Comparison of ENCODE assay signal across 14 cellular contexts in genomic region chr11:85170184-85170583, GRCh38.
DNase-seq lines count a peak whose midpoint lies in the region; ATAC-seq, FAIRE-seq and TF ChIP-seq lines count a peak whose summit lies in the region.
"Had no signal": no experiment of that assay in that cellular context is flagged by ENCODE, and none has a peak within 500 bp of the region (broad histone marks: within the 10 kb centered on the region; RNA-seq: fewer than 3 reads in every experiment).

No MANE protein-coding gene starts in this region.

- peaks cover 17% of the 10 kb centered on the region for H3K27me3 ChIP-seq in foreskin keratinocyte
- H3K27me3 ChIP-seq: gastroesophageal sphincter, sigmoid colon had no signal

- ATAC-seq in foreskin keratinocyte (peak; percentile 93), HG03442 (IDR thresholded peaks at IDR 0.05; ENCODE audit: unreplicated experiment) (no peak)
- ATAC-seq: gastroesophageal sphincter, left lobe of liver had no signal

- H3K27ac ChIP-seq in RWPE1, result no peak overlapping the region
- H3K27ac ChIP-seq in foreskin keratinocyte, result no peak overlapping the region
- H3K27ac ChIP-seq: gastroesophageal sphincter, sigmoid colon had no signal

- FAIRE-seq in H54 (lab: Jason Lieb, UNC), result peak; percentile 66

- DNase-seq in H54 (ENCODE audit: insufficient read length, low spot score) (peak; percentile 4), RWPE1 (ENCODE audit: low spot score) (peak; percentile 10), foreskin keratinocyte (peak; percentile 50 to 87), smooth muscle cell of the brain vasculature (ENCODE audit: low read depth, low spot score) (peak; percentile 17), NCI-H1436 (lab: John Stamatoyannopoulos, UW) (no peak), anterior cingulate cortex (lab: John Stamatoyannopoulos, UW) (no peak)
- DNase-seq: activated naive CD8-positive, alpha-beta T cell treated with anti-CD3 and anti-CD28 coated beads, Interleukin-2, amount 10 ng/mL, durations not matched to agents 7 days and 5 days; H7; NCI-H146; SHP77 treated with DMSO at 0.1 percent for 48 hours; sigmoid colon had no signal

- POLR2A ChIA-PET in RWPE1 (lab: Yijun Ruan, JAX; ENCODE audit: low non-redundant PET), result no interaction called here

- TF ChIP-seq POLR2A in H54 (IDR thresholded peaks at IDR 0.05; ENCODE audit: low read depth, low read length), result no peak

- CTCF ChIA-PET in RWPE1 (lab: Yijun Ruan, JAX), result no interaction called here

- TF ChIP-seq CTCF in RWPE1 (conservative IDR thresholded peaks at IDR 0.05; ENCODE audit: low read depth), result no peak
- TF ChIP-seq CTCF in foreskin keratinocyte (conservative IDR thresholded peaks at IDR 0.05), result no peak

- peaks cover 19% of the 10 kb centered on the region for H3K4me1 ChIP-seq in foreskin keratinocyte
- H3K4me1 ChIP-seq: gastroesophageal sphincter, sigmoid colon had no signal

Comparison
In these comparisons a context has a peak if more than half of its experiments do, and no peak if none do; other contexts are left out.
1. DNase-seq: peak in H54 (single experiment), RWPE1 (single experiment), foreskin keratinocyte (2 of 2) and smooth muscle cell of the brain vasculature (single experiment); none in NCI-H1436 (single experiment) and anterior cingulate cortex (0 of 58).